8 cellular contexts compared by ENCODE assay signal in genomic region chr5:73564644-73565165, GRCh38. TPM values are rescaled to one million over a fixed set of nuclear protein-coding genes. Genes with fewer than 3 reads are reported as not detected.
DNase-seq lines count a peak whose midpoint lies in the region; ATAC-seq and TF ChIP-seq lines count a peak whose summit lies in the region.

No MANE protein-coding gene starts in this region.

- no peak for ATAC-seq in GM18868 (IDR thresholded peaks at IDR 0.05; ENCODE audit: unreplicated experiment)

- no peaks in the 10 kb centered on the region for H3K27me3 Mint-ChIP-seq in CD4-positive, alpha-beta memory T cell

- no peaks in the 10 kb centered on the region for H4K20me1 ChIP-seq in SK-N-SH (ENCODE audit: insufficient read depth)

- no peaks in the 10 kb centered on the region for H3F3A ChIP-seq in SK-N-SH (replicated peaks; ENCODE audit: insufficient read depth)

- peak overlapping the region; percentile 45 to 83 for H3K4me3 ChIP-seq in CD4-positive, alpha-beta memory T cell (ENCODE audit: low read length in 2 of 2)
- peak overlapping the region; percentile 94 to 99 for H3K4me3 ChIP-seq in SK-N-SH (ENCODE audit: low read depth in 2 of 2, low read length in 1 of 2)
- peak overlapping the region; percentile 92 to 100 for H3K4me3 ChIP-seq in duodenal mucosa (ENCODE audit: low read depth in 1 of 2, low read length in 2 of 2)
- peak overlapping the region; percentile 75 to 97 for H3K4me3 ChIP-seq in muscle layer of colon (ENCODE audit: low read depth in 1 of 2, low read length in 2 of 2)

- peaks cover 14 to 46% of the 10 kb centered on the region in 2 donors for H3K36me3 Mint-ChIP-seq in CD4-positive, alpha-beta memory T cell

- peaks cover 70% of the 10 kb centered on the region for H3K79me2 ChIP-seq in SK-N-SH (ENCODE audit: insufficient read depth)

- H3K9me3 ChIP-seq in CD4-positive, alpha-beta memory T cell (ENCODE audit: control insufficient read depth in 1 of 2, low read length in 2 of 2) = no peaks in the 10 kb centered on the region
- H3K9me3 ChIP-seq in SK-N-SH (no peaks in the 10 kb centered on the region), duodenal mucosa (ENCODE audit: control insufficient read depth in 1 of 2, low read length in 2 of 2) (no peaks in the 10 kb centered on the region), muscle layer of colon (ENCODE audit: low read length) (no peaks in the 10 kb centered on the region)

- H3K36me3 ChIP-seq in CD4-positive, alpha-beta memory T cell (ENCODE audit: insufficient read depth, low read length) = peaks cover 12% of the 10 kb centered on the region
- H3K36me3 ChIP-seq in SK-N-SH (replicated peaks in 1 of 2; ENCODE audit: control insufficient read depth in 1 of 2, insufficient read depth in 2 of 2, low read length in 1 of 2) (peaks cover 24 to 43% of the 10 kb centered on the region in 2 experiments), duodenal mucosa (ENCODE audit: control insufficient read depth in 1 of 2, insufficient read depth in 2 of 2, low read length in 2 of 2) (peaks cover 3 to 4% of the 10 kb centered on the region in 2 donors), muscle layer of colon (ENCODE audit: insufficient read depth, low read length) (peaks cover 23% of the 10 kb centered on the region)

- H3K4me3 Mint-ChIP-seq in CD4-positive, alpha-beta memory T cell = peak overlapping the region; percentile 95 to 100 (median 99)

- peak overlapping the region; percentile 98 to 100 (median 99) for H3K27ac Mint-ChIP-seq in CD4-positive, alpha-beta memory T cell

- TF ChIP-seq RAD21 in SK-N-SH (IDR thresholded peaks at IDR 0.05; ENCODE audit: low read length) = no peak

- H3K9me2 ChIP-seq in SK-N-SH = no peaks in the 10 kb centered on the region

- H3K27ac ChIP-seq in CD4-positive, alpha-beta memory T cell (ENCODE audit: low read depth, low read length) = peak overlapping the region; percentile 99
- H3K27ac ChIP-seq in SK-N-SH (ENCODE audit: low read depth in 2 of 2, low read length in 1 of 2) = peak overlapping the region; percentile 85 to 87
- H3K27ac ChIP-seq in duodenal mucosa (ENCODE audit: low read depth, low read length) = peak overlapping the region; percentile 92
- peak overlapping the region; percentile 92 for H3K27ac ChIP-seq in muscle layer of colon (ENCODE audit: low read depth, low read length)

- CTCF ChIA-PET in CD4-positive, alpha-beta memory T cell (lab: Charles Lee; ENCODE audit: partially characterized antibody) = interaction anchor here (0.9 to 1.4 kb wide), 3 partner anchors 45 to 65 kb away, joined by 3 to 4 read pairs (median 3); no protein-coding TSS in a partner anchor
- CTCF ChIA-PET in HEK293T (lab: Yijun Ruan, JAX) (interaction anchor here (0.6 kb wide), 2 partner anchors 837 to 1089 kb away, joined by 3 read pairs; no protein-coding TSS in a partner anchor), SK-N-SH (lab: Yijun Ruan, JAX) (interaction anchor here (1.0 to 2.4 kb wide), 5 partner anchors 11 to 228 kb away, joined by 3 to 13 read pairs (median 4); no protein-coding TSS in a partner anchor)

- H3K4me1 Mint-ChIP-seq in CD4-positive, alpha-beta memory T cell = peaks cover 26 to 53% (median 39%) of the 10 kb centered on the region in 4 donors

- no peak for TF ChIP-seq CTCF in SK-N-SH (IDR thresholded peaks at IDR 0.05)

- DNase-seq in CD4-positive, alpha-beta memory T cell = peak in 2 of 5 donors; percentile 12 to 30
- DNase-seq in HEK293T (ENCODE audit: extremely low spot score) (peak; percentile 25), SK-N-SH (peak; percentile 22), KG1 (lab: John Stamatoyannopoulos, UW) (no peak), NCI-H1048 (lab: John Stamatoyannopoulos, UW) (no peak)

- H3K4me2 ChIP-seq in SK-N-SH = peak overlapping the region; percentile 94

- peaks cover 35% of the 10 kb centered on the region for H3K4me1 ChIP-seq in CD4-positive, alpha-beta memory T cell (ENCODE audit: insufficient read depth, low read length)
- peaks cover 9 to 12% of the 10 kb centered on the region in 2 experiments; a peak in 3 of 4 replicates for H3K4me1 ChIP-seq in SK-N-SH (ENCODE audit: control insufficient read depth in 1 of 2, insufficient read depth in 2 of 2, low read depth in 1 of 2, low read length in 1 of 2)
- H3K4me1 ChIP-seq in duodenal mucosa (ENCODE audit: control insufficient read depth in 1 of 2, insufficient read depth in 2 of 2, low read length in 2 of 2) = peaks cover 20 to 29% of the 10 kb centered on the region in 2 donors
- H3K4me1 ChIP-seq in muscle layer of colon (ENCODE audit: insufficient read depth, low read length) = peaks cover 20% of the 10 kb centered on the region

- H3K27me3 ChIP-seq in CD4-positive, alpha-beta memory T cell (ENCODE audit: insufficient read depth, low read length) = no peaks in the 10 kb centered on the region
- H3K27me3 ChIP-seq in SK-N-SH (ENCODE audit: insufficient read depth) = no peaks in the 10 kb centered on the region
- H3K27me3 ChIP-seq in duodenal mucosa (ENCODE audit: control insufficient read depth in 1 of 2, insufficient read depth in 2 of 2, low read length in 2 of 2) = no peaks in the 10 kb centered on the region
- no peaks in the 10 kb centered on the region for H3K27me3 ChIP-seq in muscle layer of colon (ENCODE audit: control insufficient read depth in 1 of 2, insufficient read depth in 2 of 2, low read length in 2 of 2)

- H2AFZ ChIP-seq in SK-N-SH (ENCODE audit: low read depth) = peak overlapping the region; percentile 92

- H3K9me3 Mint-ChIP-seq in CD4-positive, alpha-beta memory T cell = peaks cover 0 to 7% (median 0%) of the 10 kb centered on the region in 8 donors

- WGBS in SK-N-SH (ENCODE audit: low lambda C conversion rate) = 1% methylated on average over 12 of the region's 12 CpGs

- POLR2A ChIA-PET in CD4-positive, alpha-beta memory T cell (lab: Charles Lee; ENCODE audit: partially characterized antibody) = interaction anchor here (0.8 to 2.8 kb wide), 8 partner anchors 9 to 1245 kb away, joined by 3 to 45 read pairs (median 4); partner anchors contain the start of genes BTF3, FCHO2, MRPS27 and PTCD2
- POLR2A ChIA-PET in HEK293T (lab: Yijun Ruan, JAX) = interaction anchor here (1.0 to 2.4 kb wide), 5 partner anchors 9 to 160 kb away, joined by 3 to 7 read pairs (median 5); partner anchors contain the start of gene BTF3
- POLR2A ChIA-PET in SK-N-SH (lab: Yijun Ruan, JAX) = interaction anchor here (0.7 to 1.6 kb wide), 3 partner anchors 8 to 67 kb away, joined by 3 to 6 read pairs (median 6); partner anchors contain the start of gene BTF3

- H3K9ac ChIP-seq in SK-N-SH = peak overlapping the region; percentile 90
- peak overlapping the region; percentile 82 to 87 for H3K9ac ChIP-seq in duodenal mucosa (ENCODE audit: low read depth in 1 of 2, low read length in 2 of 2)
- H3K9ac ChIP-seq in muscle layer of colon (ENCODE audit: low read length) = peak overlapping the region; percentile 95

- no peak for TF ChIP-seq EP300 in SK-N-SH (IDR thresholded peaks at IDR 0.05; ENCODE audit: borderline replicate concordance in 1 of 2, low read depth in 1 of 2, low read length in 1 of 2)

- intact Hi-C loops in CD4-positive, alpha-beta memory T cell (cut with micrococcal nuclease) = loop anchor here (1.0 to 10.0 kb wide), 4 partner anchors 66 to 1950 kb away; partner anchors contain the start of genes BTF3, CERT1, HMGCR and POLK

TF ChIP-seq in HEK293T, 16 proteins besides CTCF, POLR2A, EP300 and RAD21 (continues in another document):
- TF ChIP-seq HDGF (IDR thresholded peaks at IDR 0.05; ENCODE audit: borderline replicate concordance) (no peak), LEF1 (IDR thresholded peaks at IDR 0.05; ENCODE audit: borderline replicate concordance) (no peak), L3MBTL2 (conservative IDR thresholded peaks at IDR 0.05) (no peak; the same call in 1 of the 2 replicates), ZNF384 (IDR thresholded peaks at IDR 0.05) (no peak), NFRKB (IDR thresholded peaks at IDR 0.05) (no peak), FOXK2 (IDR thresholded peaks at IDR 0.05) (no peak), CTBP1 (IDR thresholded peaks at IDR 0.05; ENCODE audit: borderline replicate concordance) (no peak), ELF4 (IDR thresholded peaks at IDR 0.05) (no peak)

TF ChIP-seq in SK-N-SH, 30 proteins besides CTCF, POLR2A, EP300 and RAD21 (continues in another document):
- no peak for TF ChIP-seq NFIC (IDR thresholded peaks at IDR 0.05; ENCODE audit: borderline replicate concordance)
- no peak for TF ChIP-seq MEF2A (IDR thresholded peaks at IDR 0.05; ENCODE audit: borderline replicate concordance, low read depth)
- no peak for TF ChIP-seq CHD2 (IDR thresholded peaks at IDR 0.05; ENCODE audit: low read length, partially characterized antibody)
- TF ChIP-seq RXRA (IDR thresholded peaks at IDR 0.05; ENCODE audit: borderline replicate concordance, low read depth) = no peak

RNA-seq across cellular contexts. Expression of gene ANKRA2, which starts 0.7 kb away (rescaled TPM):
- 10 to 100 TPM; 51.9 to 59.4 TPM for total RNA-seq in CD4-positive, alpha-beta memory T cell
- 10 to 100 TPM; 15.9 to 28.4 TPM for polyA plus RNA-seq in CD4-positive, alpha-beta memory T cell
- polyA plus RNA-seq in SK-N-SH (2012; rRNA removed) = 14.5 and 20.5 TPM in 2 replicates
- 16.8 and 18.9 TPM in 2 replicates for polyA plus RNA-seq in SK-N-SH (2012; cell fraction: cytosol; rRNA removed)
- polyA plus RNA-seq in SK-N-SH (2012; cell fraction: nucleus; rRNA removed) = 21.7 and 38.5 TPM in 2 replicates

RNA-seq across cellular contexts. Expression of gene UTP15, which starts 0.8 kb away (rescaled TPM):
- 10 to 100 TPM; 22.6 to 22.7 TPM for total RNA-seq in CD4-positive, alpha-beta memory T cell
- 10 to 100 TPM in 1 of 2 donors, 1 to 10 TPM in 1; 5.0 to 12.7 TPM for polyA plus RNA-seq in CD4-positive, alpha-beta memory T cell
- 10.2 and 12.6 TPM in 2 replicates for polyA plus RNA-seq in SK-N-SH (2012; rRNA removed)
- 6.1 and 7.9 TPM in 2 replicates for polyA plus RNA-seq in SK-N-SH (2012; cell fraction: cytosol; rRNA removed)
- polyA plus RNA-seq in SK-N-SH (2012; cell fraction: nucleus; rRNA removed) = 50.8 and 77.7 TPM in 2 replicates

Comparison
In these comparisons a context has a peak if more than half of its experiments do, and no peak if none do; other contexts are left out.
1. DNase-seq: peak in HEK293T (single experiment) and SK-N-SH (single experiment); none in KG1 (single experiment) and NCI-H1048 (single experiment).
2. Peak in every context shown above with its lines, with median percentiles within 50 percentile points of each other: H3K27ac ChIP-seq, H3K4me3 ChIP-seq and H3K9ac ChIP-seq.